Comparison of ENCODE assay signal across 20 cellular contexts in genomic region chr5:141863569-141864178, GRCh38. TPM values are rescaled to one million over a fixed set of nuclear protein-coding genes. Genes with fewer than 3 reads are reported as not detected.
A peak's percentile ranks its signal among the peaks of the same experiment; 100 is the strongest.
DNase-seq lines count a peak whose midpoint lies in the region; ATAC-seq, FAIRE-seq and TF ChIP-seq lines count a peak whose summit lies in the region.
"Had no signal": no experiment of that assay in that cellular context is flagged by ENCODE, and none has a peak within 500 bp of the region (broad histone marks: within the 10 kb centered on the region; RNA-seq: fewer than 3 reads in every experiment).

No MANE protein-coding gene starts in this region.

- H3K36me3 ChIP-seq in MM.1S (replicated peaks; ENCODE audit: insufficient read depth, low read length) (no peaks in the 10 kb centered on the region), K562 (ENCODE audit: control insufficient read depth, insufficient read depth, low read length) (no peaks in the 10 kb centered on the region), neuronal stem cell (replicated peaks in 1 of 2; ENCODE audit: control insufficient read depth in 2 of 2, insufficient read depth in 2 of 2, low read length in 2 of 2) (peaks cover 57 to 85% of the 10 kb centered on the region in 2 donors)

- H3K9ac ChIP-seq in MM.1S (ENCODE audit: low read length) = peak overlapping the region; percentile 60
- 0 out of 4 replicates have a peak overlapping the region, but pooled peaks of 1 of the 2 experiments have one; percentile 7 for H3K9ac ChIP-seq in K562 (ENCODE audit: insufficient read depth in 1 of 2, low read depth in 2 of 2, low read length in 2 of 2)
- peak overlapping the region; percentile 5 for H3K9ac ChIP-seq in neuronal stem cell (ENCODE audit: low read depth, low read length, poor library complexity)

- no peak for FAIRE-seq in K562 (lab: Jason Lieb, UNC)
- FAIRE-seq: GM12891, GM18507, H1 had no signal

- no peak overlapping the region for H2BK5ac ChIP-seq in neuronal stem cell (ENCODE audit: low read length)

- 32% methylated on average over 18 of the region's 20 CpGs for WGBS in K562 (ENCODE audit: insufficient coverage, low coverage, missing lambda C conversion rate)
- no CpG with 5 or more reads among the region's 20 CpGs for WGBS in neuronal stem cell (ENCODE audit: extremely low coverage in 2 of 2, insufficient read length in 2 of 2, insufficient replicate concordance in 1 of 2), 2 donors

- H3K14ac ChIP-seq in neuronal stem cell (ENCODE audit: low read length) = no peak overlapping the region

- H3K27me3 ChIP-seq in MM.1S (replicated peaks; ENCODE audit: insufficient read depth, low read length) = no peaks in the 10 kb centered on the region
- H3K27me3 ChIP-seq in K562 (ENCODE audit: control insufficient read depth in 2 of 2, insufficient read depth in 2 of 2, low read length in 2 of 2) = peaks cover 23 to 76% of the 10 kb centered on the region in 2 experiments
- H3K27me3 ChIP-seq in neuronal stem cell (ENCODE audit: control insufficient read depth in 3 of 3, insufficient read depth in 3 of 3, low read depth in 1 of 3, low read length in 3 of 3) = no peaks in the 10 kb centered on the region

- ATAC-seq in K562 (peak; percentile 70), HG03108 (IDR thresholded peaks at IDR 0.05; ENCODE audit: unreplicated experiment) (no peak), GM21515 (IDR thresholded peaks at IDR 0.05; ENCODE audit: unreplicated experiment) (no peak)
- ATAC-seq: T-cell had no signal

- H2BK15ac ChIP-seq in neuronal stem cell (ENCODE audit: low read length) = no peak overlapping the region

- H2AK5ac ChIP-seq in neuronal stem cell (ENCODE audit: low read depth, low read length) = no peak overlapping the region

- H2BK12ac ChIP-seq in neuronal stem cell (ENCODE audit: low read length) = no peak overlapping the region

- no peak for TF ChIP-seq RAD21 in K562 (CRISPR knock-in tag; conservative IDR thresholded peaks at IDR 0.05 in 1 of 2, IDR thresholded peaks at IDR 0.05 in 1 of 2)

- H3K4ac ChIP-seq in neuronal stem cell (ENCODE audit: low read length) = no peak overlapping the region

- H3K79me2 ChIP-seq in MM.1S (ENCODE audit: low read length) (no peaks in the 10 kb centered on the region), K562 (ENCODE audit: control insufficient read depth, insufficient read depth, low read length) (no peaks in the 10 kb centered on the region)

- H3K4me1 ChIP-seq in MM.1S (ENCODE audit: low read length) = peaks cover 41% of the 10 kb centered on the region
- H3K4me1 ChIP-seq in K562 (replicated peaks in 1 of 2; ENCODE audit: control insufficient read depth in 2 of 2, insufficient read depth in 2 of 2, low read length in 2 of 2) = no peaks in the 10 kb centered on the region; a peak in 1 of 5 replicates
- peaks cover 0 to under 1% of the 10 kb centered on the region in 2 donors for H3K4me1 ChIP-seq in neuronal stem cell (ENCODE audit: control insufficient read depth in 2 of 2, insufficient read depth in 1 of 2, low read depth in 1 of 2, low read length in 2 of 2)

- no peak overlapping the region for H4K91ac ChIP-seq in neuronal stem cell (ENCODE audit: low read depth, low read length, poor library complexity)

- peaks cover under 1% of the 10 kb centered on the region for H3K79me1 ChIP-seq in neuronal stem cell (ENCODE audit: low read depth, low read length)

- no TSS peak for BruUV-seq in K562 (replicated peaks; lab: Mats Ljungman, UMichigan)

- peak; percentile 27; the same call in 1 of the 2 replicates for TF ChIP-seq CTCF in GM12875 (IDR thresholded peaks at IDR 0.05; ENCODE audit: borderline replicate concordance, insufficient read depth, low read depth, low read length)
- no peak for TF ChIP-seq CTCF in MM.1S (IDR thresholded peaks at IDR 0.05; ENCODE audit: low read length)
- TF ChIP-seq CTCF in K562 (IDR thresholded peaks at IDR 0.05 in 2 of 3, conservative IDR thresholded peaks at IDR 0.05 in 1 of 3; ENCODE audit: insufficient read depth in 2 of 3, low read depth in 1 of 3, low read length in 3 of 3) = peak; percentile 32 to 61 (median 50)

- H3K9me3 ChIP-seq in MM.1S (replicated peaks; ENCODE audit: insufficient read depth, low read length) (no peaks in the 10 kb centered on the region), K562 (replicated peaks; ENCODE audit: control insufficient read depth, insufficient read depth, low read depth, low read length) (no peaks in the 10 kb centered on the region), neuronal stem cell (replicated peaks in 1 of 2; ENCODE audit: control insufficient read depth in 2 of 2, insufficient read depth in 1 of 2, low read depth in 1 of 2, low read length in 2 of 2) (no peaks in the 10 kb centered on the region)

- no peak overlapping the region for H3K4me3 ChIP-seq in GM12875 (ENCODE audit: low read depth, low read length)
- no peak overlapping the region; the same call in 1 of the 2 replicates for H3K4me3 ChIP-seq in MM.1S (ENCODE audit: low read length)
- no peak overlapping the region for H3K4me3 ChIP-seq in K562
- H3K4me3 ChIP-seq in neuronal stem cell (ENCODE audit: low read length in 2 of 2) = no peak overlapping the region
- H3K4me3 ChIP-seq: SK-N-MC had no signal

- in situ Hi-C loops in K562 (cut with MboI) = no loop called here

- CTCF ChIA-PET in K562 (lab: Yijun Ruan, JAX; ENCODE audit: low intra/inter-chr PET ratio) = interaction anchor here (0.7 kb wide), 1 partner anchor 199 kb away, joined by 3 read pairs; no protein-coding TSS in a partner anchor

- TF ChIP-seq EP300 in K562 (IDR thresholded peaks at IDR 0.05; ENCODE audit: low read length) = no peak

- intact Hi-C loops in K562 (cut with micrococcal nuclease) = no loop called here

- TF ChIP-seq POLR2A in K562 (conservative IDR thresholded peaks at IDR 0.05) = no peak

- H3K4me2 ChIP-seq in MM.1S (ENCODE audit: low read depth, low read length) (peak overlapping the region; percentile 58), K562 (ENCODE audit: insufficient read depth, low read length) (no peak overlapping the region), neuronal stem cell (ENCODE audit: insufficient read depth, low read length, poor library complexity, severe bottlenecking) (no peak overlapping the region)

- no peaks in the 10 kb centered on the region for H3K9me2 ChIP-seq in MM.1S (replicated peaks; ENCODE audit: insufficient read depth, low read length)

- H2AFZ ChIP-seq in MM.1S (ENCODE audit: low read length) = no peak overlapping the region
- H2AFZ ChIP-seq in K562 (ENCODE audit: low read depth, low read length) = no peak overlapping the region
- H2AFZ ChIP-seq in neuronal stem cell (ENCODE audit: low read length) = no peak overlapping the region

- no peak overlapping the region for H3K18ac ChIP-seq in neuronal stem cell (ENCODE audit: low read length)

- no peaks in the 10 kb centered on the region for H3K9me1 ChIP-seq in K562 (ENCODE audit: control insufficient read depth, insufficient read depth, low read length)

- no peak overlapping the region for H4K8ac ChIP-seq in neuronal stem cell (ENCODE audit: low read depth, low read length)

- H4K20me1 ChIP-seq in MM.1S (ENCODE audit: insufficient read depth, low read length) = no peaks in the 10 kb centered on the region
- H4K20me1 ChIP-seq in K562 (replicated peaks; ENCODE audit: control insufficient read depth, insufficient read depth, low read length) = peaks cover 23% of the 10 kb centered on the region; the same call in 1 of the 2 replicates

- peaks cover 22% of the 10 kb centered on the region for H3F3A ChIP-seq in MM.1S (ENCODE audit: insufficient read depth, low read length)

- no peak overlapping the region for H2BK120ac ChIP-seq in neuronal stem cell (ENCODE audit: low read depth, low read length)

- DNase-seq in MM.1S = no peak
- DNase-seq in K562 (ENCODE audit: extremely low read depth in 1 of 4, low spot score in 3 of 4) = no peak
- no peak for DNase-seq in neuronal stem cell (ENCODE audit: low spot score)
- no peak for DNase-seq in activated CD4-positive, CD25-positive, alpha-beta regulatory T cell (lab: John Stamatoyannopoulos, UW)
- DNase-seq: DMS79 treated with DMSO at 0.1 percent for 48 hours, Kasumi-1, NCI-H1105, NCI-H1694, NCI-H2081 treated with DMSO at 0.1 percent for 48 hours, NCI-H446 treated with DMSO at 0.1 percent for 48 hours, NCI-H69, SHP77, T-cell had no signal

- H3K23ac ChIP-seq in neuronal stem cell (ENCODE audit: low read depth, low read length, poor library complexity) = peak overlapping the region; percentile 15

- H3K27ac ChIP-seq in MM.1S (ENCODE audit: low read length) (peak overlapping the region; percentile 95), K562 (ENCODE audit: extremely low read depth, low read depth, low read length) (no peak overlapping the region), neuronal stem cell (replicated peaks; ENCODE audit: low read length) (no peak overlapping the region)
- H3K27ac ChIP-seq: SK-N-MC had no signal

- POLR2A ChIA-PET in K562 (lab: Yijun Ruan, JAX) = interaction anchor here (0.5 to 1.0 kb wide), 6 partner anchors 14 to 164 kb away, joined by 3 to 6 read pairs (median 3); no protein-coding TSS in a partner anchor

RNA-seq across cellular contexts. Expression of gene PCDH1, which starts 14.5 kb away (rescaled TPM):
- 3.9 and 10.2 TPM in 2 replicates for total RNA-seq in K562 (2011; cell fraction: chromatin; rRNA removed; ENCODE audit: low replicate concordance)
- total RNA-seq in K562 (2011; cell fraction: nucleolus; rRNA removed) = 12.1 and 13.5 TPM in 2 replicates
- 6.8 and 8.7 TPM in 2 replicates for total RNA-seq in K562 (2011; cell fraction: nucleoplasm; rRNA removed)
- total RNA-seq in K562 (2014; rRNA removed) (3.3 and 3.6 TPM in 2 replicates), K562 (2014; rRNA removed; fragmentation: Illumina TruSeq; extraction: Trizol) (0.77 and 1.1 TPM in 2 replicates), K562 (2015; rRNA removed; fragmentation: Illumina TruSeq; extraction: Trizol) (0.80 and 1.1 TPM in 2 replicates), K562 (2021) (3.2 and 3.6 TPM in 2 replicates)
- polyA plus RNA-seq in K562 (2011; rRNA removed) (1.1 and 2.3 TPM in 2 replicates), K562 (2014; fragmentation: Illumina TruSeq; extraction: Trizol) (2.2 and 2.3 TPM in 2 replicates), K562 (2014; fragmentation: Nextera tagmentation; extraction: Ambion mirVana) (under 1 TPM in 1 of 2 experiments, not detected in 1; 0.11 TPM), K562 (2014; rRNA removed) (1.4 and 1.6 TPM in 2 replicates)
- 1.9 and 4.1 TPM in 2 replicates for polyA plus RNA-seq in K562 (2011; cell fraction: cytosol; rRNA removed)
- 0.95 and 3.6 TPM in 2 replicates for polyA plus RNA-seq in K562 (2011; cell fraction: nucleus; rRNA removed)
- polyA plus RNA-seq in K562 (2012) = 1.5 and 1.6 TPM in 2 replicates
- 2.4 and 11.1 TPM in 2 replicates for polyA minus RNA-seq in K562 (2011; rRNA and poly(A)+ RNA removed)
- polyA minus RNA-seq in K562 (2011; cell fraction: cytosol; rRNA and poly(A)+ RNA removed) = 2.3 and 6.8 TPM in 2 replicates
- polyA minus RNA-seq in K562 (2011; cell fraction: nucleus; rRNA and poly(A)+ RNA removed) = 1.6 and 2.2 TPM in 2 replicates
- 7.6 TPM for polyA plus RNA-seq in neuronal stem cell (2013, experiment 1 of 2)
- polyA plus RNA-seq in neuronal stem cell (2013, experiment 2 of 2) = 7.7 TPM

RNA-seq across cellular contexts. Expression of gene DELE1, which starts 60.0 kb away (rescaled TPM):
- total RNA-seq in K562 (2011; cell fraction: chromatin; rRNA removed; ENCODE audit: low replicate concordance) = 104 and 158 TPM in 2 replicates
- total RNA-seq in K562 (2011; cell fraction: nucleolus; rRNA removed) = 66.7 and 84.5 TPM in 2 replicates
- 76.9 and 103 TPM in 2 replicates for total RNA-seq in K562 (2011; cell fraction: nucleoplasm; rRNA removed)
- total RNA-seq in K562 (2014; rRNA removed) (48.5 and 49.8 TPM in 2 replicates), K562 (2014; rRNA removed; fragmentation: Illumina TruSeq; extraction: Trizol) (29.2 and 34.0 TPM in 2 replicates), K562 (2015; rRNA removed; fragmentation: Illumina TruSeq; extraction: Trizol) (42.6 and 51.5 TPM in 2 replicates), K562 (2021) (64.7 and 68.8 TPM in 2 replicates)
- polyA plus RNA-seq in K562 (2011; rRNA removed) (73.0 and 100.0 TPM in 2 replicates), K562 (2014; fragmentation: Illumina TruSeq; extraction: Trizol) (62.7 and 65.1 TPM in 2 replicates), K562 (2014; fragmentation: Nextera tagmentation; extraction: Ambion mirVana) (10 to 100 TPM; 16.6 to 37.6 TPM), K562 (2014; rRNA removed) (66.3 and 74.4 TPM in 2 replicates)
- polyA plus RNA-seq in K562 (2011; cell fraction: cytosol; rRNA removed) = 72.9 and 97.6 TPM in 2 replicates
- 309 and 379 TPM in 2 replicates for polyA plus RNA-seq in K562 (2011; cell fraction: nucleus; rRNA removed)
- polyA plus RNA-seq in K562 (2012) = 49.1 and 105 TPM in 2 replicates
- 30.3 and 39.6 TPM in 2 replicates for polyA minus RNA-seq in K562 (2011; rRNA and poly(A)+ RNA removed)
- polyA minus RNA-seq in K562 (2011; cell fraction: cytosol; rRNA and poly(A)+ RNA removed) = 32.1 and 33.3 TPM in 2 replicates
- polyA minus RNA-seq in K562 (2011; cell fraction: nucleus; rRNA and poly(A)+ RNA removed) = 47.8 and 79.8 TPM in 2 replicates
- 40.3 TPM for polyA plus RNA-seq in neuronal stem cell (2013, experiment 1 of 2)
- 38.7 TPM for polyA plus RNA-seq in neuronal stem cell (2013, experiment 2 of 2)
